ENCODE assay signal across 21 cellular contexts in the genomic region with DNA sequence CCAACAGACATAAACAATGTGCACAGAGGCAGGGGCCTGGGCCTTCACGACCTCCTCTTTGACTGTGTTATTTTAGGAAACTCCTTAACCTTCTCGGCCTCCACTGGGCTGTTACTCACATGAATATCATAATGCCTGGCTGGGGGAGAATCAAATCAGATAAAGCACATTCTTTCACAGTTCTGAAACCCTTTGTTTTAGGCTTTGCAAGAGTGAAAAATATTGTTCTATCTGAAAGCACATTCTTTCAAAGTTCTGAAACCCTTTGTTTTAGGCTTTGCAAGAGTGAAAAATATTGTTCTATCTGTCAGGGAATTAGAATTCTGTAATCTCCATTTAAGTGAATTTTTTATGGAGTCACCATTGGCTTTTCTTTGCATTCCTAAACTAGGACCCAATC. TPM values are rescaled to one million over a fixed set of nuclear protein-coding genes. Genes with fewer than 3 reads are reported as not detected.
"Had no signal": no experiment of that assay in that cellular context is flagged by ENCODE, and none has a peak within 500 bp of the region (broad histone marks: within the 10 kb centered on the region; RNA-seq: fewer than 3 reads in every experiment).

No MANE protein-coding gene starts in this region.

- H3K4me1 ChIP-seq: esophagus muscularis mucosa, gastroesophageal sphincter, right atrium auricular region, sigmoid colon, suprapubic skin, tibial artery, upper lobe of left lung, uterus had no signal

- DNase-seq: cortex of kidney; effector memory CD4-positive, alpha-beta T cell; foreskin fibroblast; immature natural killer cell; left colon; naive thymus-derived CD4-positive, alpha-beta T cell; sigmoid colon; stimulated activated CD4-positive, alpha-beta T cell treated with anti-CD3 and anti-CD28 coated beads, Interleukin-2, amount 100 ng/mL, for 24 hours; stimulated activated naive CD4-positive, alpha-beta T cell treated with Interleukin-2 at 50 U/mL for 16 hours; tibial artery; uterus had no signal

- H3K36me3 ChIP-seq: esophagus muscularis mucosa, gastroesophageal sphincter, right atrium auricular region, sigmoid colon, suprapubic skin, tibial artery, upper lobe of left lung, uterus had no signal

- H3K27ac ChIP-seq: epithelial cell of prostate, esophagus muscularis mucosa, gastroesophageal sphincter, right atrium auricular region, sigmoid colon, skin epidermis, suprapubic skin, tibial artery, upper lobe of left lung had no signal

- H3K27me3 ChIP-seq: gastroesophageal sphincter, right atrium auricular region, sigmoid colon, suprapubic skin, tibial artery, upper lobe of left lung, uterus had no signal

- H3K4me3 ChIP-seq: esophagus muscularis mucosa, gastroesophageal sphincter, right atrium auricular region, sigmoid colon, skin epidermis, suprapubic skin, tibial artery, upper lobe of left lung, uterus had no signal

- FAIRE-seq: keratinocyte had no signal

- H3K9me3 ChIP-seq: tibial artery had no signal

RNA-seq across cellular contexts. Expression of a gene that starts 50.7 kb away (rescaled TPM):
- total RNA-seq: esophagus muscularis mucosa; lung microvascular endothelial cell; mononuclear cell; naive thymus-derived CD4-positive, alpha-beta T cell; suprapubic skin had no signal
- polyA plus RNA-seq: immature natural killer cell; naive thymus-derived CD4-positive, alpha-beta T cell had no signal
